Comparison of ENCODE assay signal across 8 cellular contexts in genomic region chr10:6052247-6053221, GRCh38. TPM values are rescaled to one million over a fixed set of nuclear protein-coding genes. Genes with fewer than 3 reads are reported as not detected.
DNase-seq lines count a peak whose midpoint lies in the region; ATAC-seq lines count a peak whose summit lies in the region.

No MANE protein-coding gene starts in this region.

- peaks cover 63% of the 10 kb centered on the region for H3K36me3 Mint-ChIP-seq in T-helper 1 cell treated with Interleukin-12 subunit alpha and Interleukin-12 subunit beta and Interleukin-4 antibody, amounts not matched to agents 30 μg/mL and 1 μg/mL, for 36 hours (ENCODE audit: low read depth)

- H3K4me3 Mint-ChIP-seq in T-helper 1 cell treated with Interleukin-12 subunit alpha and Interleukin-12 subunit beta and Interleukin-4 antibody, amounts not matched to agents 30 μg/mL and 1 μg/mL, for 36 hours: peak overlapping the region; percentile 83

- peak; percentile 74 for DNase-seq in stimulated activated CD4-positive, alpha-beta T cell treated with anti-CD3 and anti-CD28 coated beads, Interleukin-4, amount 100 ng/mL, for 1 hour
- no peak for DNase-seq in NCI-H1436 treated with DMSO at 0.1 percent for 48 hours (lab: John Stamatoyannopoulos, UW)
- DNase-seq in DMS 273 treated with DMSO at 0.1 percent for 48 hours (lab: John Stamatoyannopoulos, UW): no peak

- peak overlapping the region; percentile 89 for H3K27ac Mint-ChIP-seq in T-helper 1 cell treated with Interleukin-12 subunit alpha and Interleukin-12 subunit beta and Interleukin-4 antibody, amounts not matched to agents 30 μg/mL and 1 μg/mL, for 36 hours

- peaks cover 4% of the 10 kb centered on the region for H3K27me3 Mint-ChIP-seq in T-helper 1 cell treated with Interleukin-12 subunit alpha and Interleukin-12 subunit beta and Interleukin-4 antibody, amounts not matched to agents 30 μg/mL and 1 μg/mL, for 36 hours (ENCODE audit: low read depth)

- H3K9me3 Mint-ChIP-seq in T-helper 1 cell treated with Interleukin-12 subunit alpha and Interleukin-12 subunit beta and Interleukin-4 antibody, amounts not matched to agents 30 μg/mL and 1 μg/mL, for 36 hours: no peaks in the 10 kb centered on the region

- H3K27ac ChIP-seq in adipose tissue (ENCODE audit: low read depth, low read length): peak overlapping the region; percentile 11

- peaks cover 83% of the 10 kb centered on the region for H3K4me1 Mint-ChIP-seq in T-helper 1 cell treated with Interleukin-12 subunit alpha and Interleukin-12 subunit beta and Interleukin-4 antibody, amounts not matched to agents 30 μg/mL and 1 μg/mL, for 36 hours (ENCODE audit: low read depth)

- peak; percentile 31 for ATAC-seq in GM21786 (IDR thresholded peaks at IDR 0.05; ENCODE audit: unreplicated experiment)
- no peak for ATAC-seq in HG02884 (IDR thresholded peaks at IDR 0.05; ENCODE audit: unreplicated experiment)
- ATAC-seq in GM21737 (IDR thresholded peaks at IDR 0.05; ENCODE audit: unreplicated experiment): no peak

- WGBS in adipose tissue, 3 donors: 54 to 87% (median 66%) methylated on average over 17 of the region's 17 CpGs

RNA-seq across cellular contexts. Expression of gene IL2RA, which starts 9.6 kb away (rescaled TPM):
- 1 to 10 TPM in 1 of 3 donors, under 1 TPM in 2; 0.62 to 2.4 (median 0.68) TPM for polyA plus RNA-seq in adipose tissue

RNA-seq across cellular contexts. Expression of gene RBM17, which starts 36.3 kb away (rescaled TPM):
- 10 to 100 TPM; 36.9 to 93.6 (median 79.5) TPM for polyA plus RNA-seq in adipose tissue
